ENCODE assay signal across 8 cellular contexts in genomic region chr22:41288245-41288946, GRCh38. TPM values are rescaled to one million over a fixed set of nuclear protein-coding genes. Genes with fewer than 3 reads are reported as not detected.
A peak's percentile ranks its signal among the peaks of the same experiment; 100 is the strongest.
DNase-seq lines count a peak whose midpoint lies in the region; ATAC-seq and TF ChIP-seq lines count a peak whose summit lies in the region.

No MANE protein-coding gene starts in this region.

- no peak for ATAC-seq in upper lobe of right lung
- ATAC-seq in HG02973 (IDR thresholded peaks at IDR 0.05; ENCODE audit: unreplicated experiment) = no peak

- H4K20me1 ChIP-seq in BLaER1 treated with 17β-estradiol and CSF1 and Interleukin-3, amounts not matched to agents 10 nM and 100 nM = peaks cover 0 to 24% (median 17%) of the 10 kb centered on the region in 11 experiments; a peak in 17 of 22 replicates

- peak overlapping the region in 5 of 11 experiments; percentile 10 to 91 (median 14); a peak in 4 of 22 replicates for H3K9ac ChIP-seq in BLaER1 treated with 17β-estradiol and CSF1 and Interleukin-3, amounts not matched to agents 10 nM and 100 nM

- peak overlapping the region in 9 of 11 experiments; percentile 67 to 83 (median 72); a peak in 16 of 22 replicates for H3K4me2 ChIP-seq in BLaER1 treated with 17β-estradiol and CSF1 and Interleukin-3, amounts not matched to agents 10 nM and 100 nM

- DNase-seq in HuH-7 (ENCODE audit: low spot score) (peak; percentile 82), adrenal gland (peak in 6 of 7 donors; percentile 38 to 66 (median 48)), kidney glomerular epithelial cell (lab: John Stamatoyannopoulos, UW) (peak; percentile 83), upper lobe of right lung (no peak), GF-D8 (lab: John Stamatoyannopoulos, UW) (no peak)
- DNase-seq in stimulated activated CD4-positive, alpha-beta T cell treated with anti-CD3 and anti-CD28 coated beads, Interleukin-4, amount 100 ng/mL, for 1 hour = no peak

- peaks cover 29 to 43% (median 37%) of the 10 kb centered on the region in 10 experiments for H3K4me1 ChIP-seq in BLaER1 treated with 17β-estradiol and CSF1 and Interleukin-3, amounts not matched to agents 10 nM and 100 nM
- H3K4me1 ChIP-seq in adrenal gland (replicated peaks in 1 of 2) = peaks cover 0 to 37% of the 10 kb centered on the region in 2 donors
- H3K4me1 ChIP-seq in upper lobe of right lung = peaks cover 37% of the 10 kb centered on the region

- no peaks in the 10 kb centered on the region for H3K27me3 ChIP-seq in BLaER1 treated with 17β-estradiol and CSF1 and Interleukin-3, amounts not matched to agents 10 nM and 100 nM
- H3K27me3 ChIP-seq in adrenal gland (no peaks in the 10 kb centered on the region), upper lobe of right lung (no peaks in the 10 kb centered on the region)

- H3K4me3 ChIP-seq in BLaER1 treated with 17β-estradiol and CSF1 and Interleukin-3, amounts not matched to agents 10 nM and 100 nM = no peak overlapping the region
- H3K4me3 ChIP-seq in adrenal gland (no peak overlapping the region), upper lobe of right lung (no peak overlapping the region)

- intact Hi-C loops in adrenal gland (cut with DNase I) (no loop called here), upper lobe of right lung (cut with DNase I) (no loop called here)

- peak in 1 of 2 donors; percentile 38 for TF ChIP-seq POLR2A in adrenal gland (IDR thresholded peaks at IDR 0.05)

- H3K27ac ChIP-seq in BLaER1 treated with 17β-estradiol and CSF1 and Interleukin-3, amounts not matched to agents 10 nM and 100 nM = peak overlapping the region in 9 of 11 experiments; percentile 43 to 93 (median 89); a peak in 16 of 22 replicates
- peak overlapping the region; percentile 69 to 84 (median 71) for H3K27ac ChIP-seq in adrenal gland
- peak overlapping the region; percentile 88 for H3K27ac ChIP-seq in upper lobe of right lung

- peaks cover 0 to 3% (median 0%) of the 10 kb centered on the region in 11 experiments; a peak in 1 of 22 replicates for H3K9me3 ChIP-seq in BLaER1 treated with 17β-estradiol and CSF1 and Interleukin-3, amounts not matched to agents 10 nM and 100 nM (replicated peaks in 1 of 11)
- H3K9me3 ChIP-seq in adrenal gland (replicated peaks in 1 of 3) = no peaks in the 10 kb centered on the region
- no peaks in the 10 kb centered on the region for H3K9me3 ChIP-seq in upper lobe of right lung

- TF ChIP-seq CTCF in adrenal gland (IDR thresholded peaks at IDR 0.05) = no peak
- TF ChIP-seq CTCF in upper lobe of right lung (IDR thresholded peaks at IDR 0.05) = no peak

- WGBS in adrenal gland, 4 donors = 28 to 42% (median 37%) methylated on average over 8 to 9 of the region's 9 CpGs

- H3K36me3 ChIP-seq in BLaER1 treated with 17β-estradiol and CSF1 and Interleukin-3, amounts not matched to agents 10 nM and 100 nM = peaks cover 11 to 16% (median 16%) of the 10 kb centered on the region in 11 experiments; a peak in 20 of 22 replicates
- H3K36me3 ChIP-seq in adrenal gland (replicated peaks in 1 of 2) = peaks cover 0 to 8% of the 10 kb centered on the region in 2 donors
- peaks cover 11% of the 10 kb centered on the region for H3K36me3 ChIP-seq in upper lobe of right lung

RNA-seq across cellular contexts. Expression of gene RANGAP1, which starts 2.4 kb away (rescaled TPM):
- total RNA-seq in adrenal gland (100 to 1,000 TPM in 1 of 8 donors, 10 to 100 TPM in 7; 63.6 to 134 (median 77.4) TPM), upper lobe of right lung (48.0 TPM)
- polyA plus RNA-seq in adrenal gland = 10 to 100 TPM; 57.4 to 91.9 (median 78.8) TPM

RNA-seq across cellular contexts. Expression of gene ZC3H7B, which starts 12.9 kb away (rescaled TPM):
- total RNA-seq in adrenal gland (100 to 1,000 TPM in 2 of 8 donors, 10 to 100 TPM in 6; 61.6 to 133 (median 83.3) TPM), upper lobe of right lung (70.3 TPM)
- polyA plus RNA-seq in adrenal gland = 10 to 100 TPM; 31.2 to 71.5 (median 33.1) TPM

RNA-seq across cellular contexts. Expression of gene CHADL, which starts 47.7 kb away (rescaled TPM):
- 10 to 100 TPM in 1 of 8 donors, 1 to 10 TPM in 7; 2.0 to 10.2 (median 3.4) TPM for total RNA-seq in adrenal gland
- polyA plus RNA-seq in adrenal gland = 10 to 100 TPM in 1 of 3 donors, 1 to 10 TPM in 1, under 1 TPM in 1; 0.15 to 21.9 (median 9.2) TPM
- 3.4 TPM for total RNA-seq in upper lobe of right lung

Comparison
In these comparisons a context has a peak if more than half of its experiments do, and no peak if none do; other contexts are left out.
1. DNase-seq: peak in HuH-7 (single experiment), adrenal gland (6 of 7) and kidney glomerular epithelial cell (single experiment); none in upper lobe of right lung (single experiment), stimulated activated CD4-positive, alpha-beta T cell treated with anti-CD3 and anti-CD28 coated beads, Interleukin-4, amount 100 ng/mL, for 1 hour (single experiment) and GF-D8 (single experiment).
2. Peak in every context shown above with its lines, with median percentiles within 50 percentile points of each other: H3K27ac ChIP-seq.